ENCODE assay signal across 1 cellular context in genomic region chr9:2424564-2425153, GRCh38.
TF ChIP-seq lines count a peak whose summit lies in the region.

No MANE protein-coding gene starts in this region.

TF ChIP-seq in IMR-90, 13 proteins besides CTCF, POLR2A, EP300 and RAD21 (continued from another document):
- TF ChIP-seq, protein P1, sequence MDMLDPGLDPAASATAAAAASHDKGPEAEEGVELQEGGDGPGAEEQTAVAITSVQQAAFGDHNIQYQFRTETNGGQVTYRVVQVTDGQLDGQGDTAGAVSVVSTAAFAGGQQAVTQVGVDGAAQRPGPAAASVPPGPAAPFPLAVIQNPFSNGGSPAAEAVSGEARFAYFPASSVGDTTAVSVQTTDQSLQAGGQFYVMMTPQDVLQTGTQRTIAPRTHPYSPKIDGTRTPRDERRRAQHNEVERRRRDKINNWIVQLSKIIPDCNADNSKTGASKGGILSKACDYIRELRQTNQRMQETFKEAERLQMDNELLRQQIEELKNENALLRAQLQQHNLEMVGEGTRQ (IDR thresholded peaks at IDR 0.05; ENCODE audit: low read depth, low read length) = no peak
- no peak for TF ChIP-seq MAFK (IDR thresholded peaks at IDR 0.05; ENCODE audit: low read depth, low read length)
TF ChIP-seq in IMR-90: peak in this region for 0.
